Comparison of ENCODE assay signal across 1 cellular context in genomic region chr12:68768431-68768934, GRCh38.
TF ChIP-seq lines count a peak whose summit lies in the region.

No MANE protein-coding gene starts in this region.

TF ChIP-seq in K562, 482 proteins besides CTCF, POLR2A, EP300 and RAD21 (continued from another document):
- TF ChIP-seq ZNF449 (CRISPR knock-in tag; IDR thresholded peaks at IDR 0.05): no peak
- no peak for TF ChIP-seq HEY1 (CRISPR knock-in tag; IDR thresholded peaks at IDR 0.05; ENCODE audit: borderline replicate concordance)
- no peak for TF ChIP-seq PTRF (tag; IDR thresholded peaks at IDR 0.05)
- TF ChIP-seq EP400 (IDR thresholded peaks at IDR 0.05): no peak
- TF ChIP-seq ILK (tag; IDR thresholded peaks at IDR 0.05; ENCODE audit: borderline replicate concordance, low read depth): no peak
- TF ChIP-seq ZNF41 (CRISPR knock-in tag; conservative IDR thresholded peaks at IDR 0.05): no peak
- TF ChIP-seq ZNF407 (IDR thresholded peaks at IDR 0.05; ENCODE audit: low read depth): no peak
- TF ChIP-seq ZNF644 (tag; IDR thresholded peaks at IDR 0.05; ENCODE audit: low read depth): no peak
- TF ChIP-seq ZNF12 (CRISPR knock-in tag; IDR thresholded peaks at IDR 0.05): no peak
- TF ChIP-seq PURB (CRISPR knock-in tag; IDR thresholded peaks at IDR 0.05; ENCODE audit: low read depth): no peak
